In genomic region chr22:46276563-46276962, GRCh38 we compare ENCODE assay signal across 34 cellular contexts. TPM values are rescaled to one million over a fixed set of nuclear protein-coding genes. Genes with fewer than 3 reads are reported as not detected.
"Had no signal": no experiment of that assay in that cellular context is flagged by ENCODE, and none has a peak within 500 bp of the region (broad histone marks: within the 10 kb centered on the region; RNA-seq: fewer than 3 reads in every experiment).

No MANE protein-coding gene starts in this region.

- H3K4me3 Mint-ChIP-seq: activated CD4-positive, alpha-beta memory T cell treated with anti-CD3 and anti-CD28 coated beads for 36 hours; activated naive CD4-positive, alpha-beta T cell treated with anti-CD3 and anti-CD28 coated beads for 36 hours; activated T-cell treated with anti-CD3 and anti-CD28 coated beads, Interleukin-2, amount 50 U/mL, for 4 hours; activated T-helper 1 cell treated with anti-CD3 and anti-CD28 coated beads, Interleukin-12 subunit alpha, Interleukin-12 subunit beta, Interleukin-2, Interleukin-4 antibody, amounts not matched to agents 30 ng/mL and 10 ng/mL and 1 ng/mL, durations not matched to agents 14 hours and 24 hours and 36 hours; T-helper 2 cell treated with Interferon-gamma antibody and Interleukin-4, amounts not matched to agents 5 μg/mL and 100 μg/mL, for 36 hours had no signal

- H3K9me3 Mint-ChIP-seq: activated naive CD4-positive, alpha-beta T cell treated with anti-CD3 and anti-CD28 coated beads for 36 hours; activated T-helper 1 cell treated with anti-CD3 and anti-CD28 coated beads, Interleukin-12 subunit alpha, Interleukin-12 subunit beta, Interleukin-2, Interleukin-4 antibody, amounts not matched to agents 30 ng/mL and 10 ng/mL and 1 ng/mL, durations not matched to agents 14 hours and 24 hours and 36 hours had no signal

- FAIRE-seq: astrocyte, TTC549 had no signal

- ATAC-seq: activated naive CD4-positive, alpha-beta T cell treated with anti-CD3 and anti-CD28 coated beads, Interleukin-2, amount 50 U/mL, for 72 hours; activated T-cell treated with anti-CD3 and anti-CD28 coated beads, Interleukin-2, amount 50 U/mL, for 4 hours had no signal

- H3K27ac Mint-ChIP-seq: activated CD4-positive, alpha-beta memory T cell treated with anti-CD3 and anti-CD28 coated beads for 36 hours; activated naive CD4-positive, alpha-beta T cell treated with anti-CD3 and anti-CD28 coated beads for 36 hours; activated T-helper 1 cell treated with anti-CD3 and anti-CD28 coated beads, Interleukin-12 subunit alpha, Interleukin-12 subunit beta, Interleukin-2, Interleukin-4 antibody, amounts not matched to agents 30 ng/mL and 10 ng/mL and 1 ng/mL, durations not matched to agents 14 hours and 24 hours and 36 hours; T-helper 2 cell treated with Interferon-gamma antibody and Interleukin-4, amounts not matched to agents 5 μg/mL and 100 μg/mL, for 36 hours had no signal

- H3K27me3 Mint-ChIP-seq: activated CD4-positive, alpha-beta memory T cell treated with anti-CD3 and anti-CD28 coated beads for 36 hours had no signal

- DNase-seq: activated CD4-positive, alpha-beta memory T cell treated with anti-CD3 and anti-CD28 coated beads for 36 hours; activated CD4-positive, alpha-beta T cell treated with anti-CD3 and anti-CD28 coated beads for 4 hours; activated CD4-positive, alpha-beta T cell treated with anti-CD3 and anti-CD28 coated beads, Interleukin-2, amount 50 U/mL, for 1 hour; activated CD4-positive, CD25-positive, alpha-beta regulatory T cell treated with anti-CD3 and anti-CD28 coated beads, Interleukin-2, amount 50 U/mL, for 72 hours; activated CD8-positive, alpha-beta memory T cell treated with anti-CD3 and anti-CD28 coated beads, Interleukin-2, amount 50 U/mL, for 4 hours; activated gamma-delta T cell treated with Interleukin-2 at 50 U/mL for 16 hours; activated naive CD4-positive, alpha-beta T cell treated with anti-CD3 and anti-CD28 coated beads for 36 hours; activated T-cell treated with anti-CD3 and anti-CD28 coated beads for 4 hours; activated T-cell treated with anti-CD3 and anti-CD28 coated beads, Interleukin-2, amount 50 U/mL, for 4 hours; body of pancreas; Kasumi-1; KG1; MG63; NCI-H1048; NCI-H1105 treated with DMSO at 0.1 percent for 48 hours; NCI-H1436; NCI-H1694; NCI-H1930; NCI-H2081 treated with DMSO at 0.1 percent for 48 hours; NCI-H226; NCI-H446 treated with DMSO at 0.1 percent for 48 hours; NCI-H524; NCI-H69; NK-92 treated with Interleukin-12 subunit alpha and Interleukin-12 subunit beta, amount 100 ng/mL, for 24 hours; PC-9; SHP77; SJCRH30 had no signal

RNA-seq across cellular contexts. Expression of gene PKDREJ, which starts 13.4 kb away (rescaled TPM):
- total RNA-seq: activated CD4-positive, alpha-beta memory T cell treated with anti-CD3 and anti-CD28 coated beads for 36 hours; activated naive CD4-positive, alpha-beta T cell treated with anti-CD3 and anti-CD28 coated beads for 36 hours; activated T-cell treated with anti-CD3 and anti-CD28 coated beads, Interleukin-2, amount 50 U/mL, for 4 hours; astrocyte; PC-9; RPMI7951; T-helper 1 cell treated with Interleukin-12 subunit alpha and Interleukin-12 subunit beta and Interleukin-4 antibody, amounts not matched to agents 30 ng/mL and 1 ng/mL, for 36 hours had no signal
